12 cellular contexts compared by ENCODE assay signal in the genomic region with DNA sequence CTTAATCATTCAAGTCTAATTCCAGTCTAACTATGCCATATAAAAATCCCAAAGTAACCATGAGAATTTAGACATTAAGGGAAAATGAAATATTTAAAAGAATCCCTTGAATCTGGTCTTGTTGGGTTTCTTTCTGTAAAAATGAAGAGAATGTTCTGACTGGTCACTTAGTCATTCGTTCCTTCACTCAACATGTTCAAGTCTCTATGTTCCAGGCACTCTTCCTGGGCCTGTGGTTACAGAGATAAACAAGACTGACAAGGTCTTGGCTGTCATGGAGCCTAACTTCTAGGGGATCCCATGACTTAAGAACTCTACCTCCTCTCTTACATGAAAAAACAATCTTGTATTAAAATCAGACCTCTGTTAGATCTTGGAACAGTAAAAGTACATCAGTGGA.
A peak's percentile ranks its signal among the peaks of the same experiment; 100 is the strongest.
DNase-seq lines count a peak whose midpoint lies in the region; ATAC-seq and TF ChIP-seq lines count a peak whose summit lies in the region.
"Had no signal": no experiment of that assay in that cellular context is flagged by ENCODE, and none has a peak within 500 bp of the region (broad histone marks: within the 10 kb centered on the region; RNA-seq: fewer than 3 reads in every experiment).

No MANE protein-coding gene starts in this region.

- H2BK15ac ChIP-seq in mesenchymal stem cell (ENCODE audit: low read depth, poor library complexity, severe bottlenecking), result no peak overlapping the region
- H2BK15ac ChIP-seq in H9 (ENCODE audit: low read depth, low read length), result no peak overlapping the region

- H3K4me3 ChIP-seq in AG04450 (ENCODE audit: low read depth, low read length) (no peak overlapping the region), cardiac fibroblast (replicated peaks in 1 of 2; ENCODE audit: low read depth in 2 of 2, low read length in 2 of 2) (no peak overlapping the region), mesenchymal stem cell (ENCODE audit: insufficient read depth in 1 of 2, low read depth in 1 of 2, low read length in 2 of 2) (no peak overlapping the region)
- H3K4me3 ChIP-seq: colonic mucosa, pancreas had no signal

- H4K91ac ChIP-seq in mesenchymal stem cell (ENCODE audit: low read length), result no peak overlapping the region
- no peak overlapping the region for H4K91ac ChIP-seq in H9 (ENCODE audit: insufficient read length, low read depth, low read length)

- H3K9ac ChIP-seq in mesenchymal stem cell (ENCODE audit: low read length), result no peak overlapping the region
- H3K9ac ChIP-seq in H9 (ENCODE audit: extremely low read depth, insufficient read length, low read length), result no peak overlapping the region

- no peaks in the 10 kb centered on the region for H3K36me3 ChIP-seq in mesenchymal stem cell (ENCODE audit: control insufficient read depth in 1 of 2, insufficient read depth in 2 of 2, low read depth in 1 of 2, low read length in 2 of 2)
- H3K36me3 ChIP-seq: colonic mucosa, pancreas had no signal

- POLR2A ChIA-PET in AG04450 (lab: Yijun Ruan, JAX), result no interaction called here

- no peak overlapping the region for H2BK20ac ChIP-seq in H9 (ENCODE audit: low read depth, low read length, poor library complexity, severe bottlenecking)

- H3K27me3 Mint-ChIP-seq in H9 (ENCODE audit: low read depth), result no peaks in the 10 kb centered on the region
- H3K27me3 Mint-ChIP-seq: activated CD8-positive, alpha-beta memory T cell treated with anti-CD3 and anti-CD28 coated beads, Interleukin-2, amount 10 ng/mL, durations not matched to agents 7 days and 5 days had no signal

- no peak overlapping the region for H4K5ac ChIP-seq in H9 (ENCODE audit: insufficient read length, low read depth, low read length)

- H3K18ac ChIP-seq in mesenchymal stem cell (ENCODE audit: low read depth in 1 of 2, low read length in 2 of 2) (no peak overlapping the region), H9 (ENCODE audit: insufficient read length, low read depth, low read length) (no peak overlapping the region)

- no peak overlapping the region for H2BK12ac ChIP-seq in mesenchymal stem cell (ENCODE audit: low read length in 2 of 2)
- no peak overlapping the region for H2BK12ac ChIP-seq in H9 (ENCODE audit: insufficient read length, low read depth, low read length)

- no peaks in the 10 kb centered on the region for H3K9me3 Mint-ChIP-seq in H9
- H3K9me3 Mint-ChIP-seq: CD8-positive, alpha-beta T cell had no signal

- H3K4me2 ChIP-seq in mesenchymal stem cell (ENCODE audit: low read length, poor library complexity, severe bottlenecking) (no peak overlapping the region), H9 (ENCODE audit: insufficient read depth, insufficient read length, low read length) (no peak overlapping the region)

- no peak overlapping the region for H3K27ac ChIP-seq in AG04450 (ENCODE audit: low read depth, low read length)
- peak overlapping the region; percentile 80 for H3K27ac ChIP-seq in mesenchymal stem cell (ENCODE audit: low read length, poor library complexity, severe bottlenecking)
- H3K27ac ChIP-seq in H9 (ENCODE audit: insufficient read length, low read depth, low read length), result no peak overlapping the region
- H3K27ac ChIP-seq: colonic mucosa had no signal

- H3K23ac ChIP-seq in mesenchymal stem cell (ENCODE audit: low read length in 2 of 2) (no peak overlapping the region), H9 (ENCODE audit: insufficient read length, low read depth, low read length) (no peak overlapping the region)

- H3K23me2 ChIP-seq in H9 (ENCODE audit: insufficient read length, low read depth, low read length, poor library complexity, severe bottlenecking), result no peaks in the 10 kb centered on the region

- no peak overlapping the region for H3K56ac ChIP-seq in H9 (ENCODE audit: insufficient read length, low read depth, low read length)

- H3K27me3 ChIP-seq in AG04450 (ENCODE audit: control insufficient read depth, insufficient read depth, low read length), result no peaks in the 10 kb centered on the region
- peaks cover 0 to 22% of the 10 kb centered on the region in 2 experiments for H3K27me3 ChIP-seq in mesenchymal stem cell (ENCODE audit: control insufficient read depth in 1 of 2, insufficient read depth in 1 of 2, low read length in 2 of 2)
- H3K27me3 ChIP-seq in H9 (ENCODE audit: insufficient read depth, low read length), result no peaks in the 10 kb centered on the region
- H3K27me3 ChIP-seq: colonic mucosa, pancreas had no signal

- no peak overlapping the region for H2AFZ ChIP-seq in mesenchymal stem cell (ENCODE audit: low read depth, low read length)
- H2AFZ ChIP-seq in H9 (ENCODE audit: low read length), result no peak overlapping the region

- DNase-seq in AG04450 (ENCODE audit: low read depth, low spot score) (peak; percentile 83), LHCN-M2 (ENCODE audit: low read depth) (peak; percentile 97), cardiac fibroblast (ENCODE audit: low read depth in 2 of 2) (peak; percentile 91 to 97), mesenchymal stem cell (peak; percentile 91), H9 (no peak), midbrain (lab: John Stamatoyannopoulos, UW) (no peak), NCI-H2227 (lab: John Stamatoyannopoulos, UW; ENCODE audit: unreplicated experiment) (no peak)
- DNase-seq: activated CD8-positive, alpha-beta memory T cell treated with anti-CD3 and anti-CD28 coated beads, Interleukin-2, amount 10 ng/mL, durations not matched to agents 7 days and 5 days; CD8-positive, alpha-beta T cell; colonic mucosa; pancreas had no signal

- peaks cover 7 to 11% of the 10 kb centered on the region in 2 experiments for H3K4me1 Mint-ChIP-seq in H9
- H3K4me1 Mint-ChIP-seq: activated CD8-positive, alpha-beta memory T cell treated with anti-CD3 and anti-CD28 coated beads, Interleukin-2, amount 10 ng/mL, durations not matched to agents 7 days and 5 days had no signal

- no peak for ATAC-seq in HG03439 (IDR thresholded peaks at IDR 0.05; ENCODE audit: unreplicated experiment)
- ATAC-seq: activated CD8-positive, alpha-beta memory T cell treated with anti-CD3 and anti-CD28 coated beads, Interleukin-2, amount 10 ng/mL, durations not matched to agents 7 days and 5 days; CD8-positive, alpha-beta T cell had no signal

- 0% methylated on average over 1 of the region's 1 CpG for WGBS in mesenchymal stem cell
- WGBS in H9 (ENCODE audit: extremely low coverage, insufficient read length, low lambda C conversion rate), result no CpG with 5 or more reads among the region's 1 CpG

- H2AK5ac ChIP-seq in mesenchymal stem cell (ENCODE audit: low read length, severe bottlenecking) (peak overlapping the region; percentile 58), H9 (ENCODE audit: insufficient read length, low read length) (no peak overlapping the region)

- no peaks in the 10 kb centered on the region for H3K79me1 ChIP-seq in mesenchymal stem cell (replicated peaks; ENCODE audit: low read length, poor library complexity, severe bottlenecking)
- no peaks in the 10 kb centered on the region for H3K79me1 ChIP-seq in H9 (ENCODE audit: insufficient read depth, low read depth, low read length, poor library complexity, severe bottlenecking)

- H3K9me3 ChIP-seq in AG04450 (ENCODE audit: control insufficient read depth, insufficient read depth, low read length) (no peaks in the 10 kb centered on the region), mesenchymal stem cell (ENCODE audit: control insufficient read depth, low read length) (no peaks in the 10 kb centered on the region), H9 (ENCODE audit: control insufficient read depth, low read depth, low read length) (no peaks in the 10 kb centered on the region)
- H3K9me3 ChIP-seq: colonic mucosa, pancreas had no signal

- H3T11ph ChIP-seq in H9 (ENCODE audit: low read length), result no peak overlapping the region

- no peak overlapping the region for H3K27ac Mint-ChIP-seq in H9
- H3K27ac Mint-ChIP-seq: activated CD8-positive, alpha-beta memory T cell treated with anti-CD3 and anti-CD28 coated beads, Interleukin-2, amount 10 ng/mL, durations not matched to agents 7 days and 5 days; CD8-positive, alpha-beta T cell had no signal

- H4K20me1 ChIP-seq in H9 (ENCODE audit: control insufficient read depth, insufficient read depth, insufficient read length), result no peaks in the 10 kb centered on the region

- H2BK5ac ChIP-seq in mesenchymal stem cell (ENCODE audit: low read depth, low read length, poor library complexity, severe bottlenecking) (no peak overlapping the region), H9 (ENCODE audit: insufficient read length, low read length) (no peak overlapping the region)

- H2BK120ac ChIP-seq in mesenchymal stem cell (ENCODE audit: low read depth, low read length) (no peak overlapping the region), H9 (ENCODE audit: low read depth, low read length, poor library complexity, severe bottlenecking) (no peak overlapping the region)

- no peaks in the 10 kb centered on the region for H3K36me3 Mint-ChIP-seq in H9 (ENCODE audit: insufficient read depth in 1 of 3, low read depth in 3 of 3)
- H3K36me3 Mint-ChIP-seq: activated CD8-positive, alpha-beta memory T cell treated with anti-CD3 and anti-CD28 coated beads, Interleukin-2, amount 10 ng/mL, durations not matched to agents 7 days and 5 days; CD8-positive, alpha-beta T cell had no signal

- H3K14ac ChIP-seq in mesenchymal stem cell (ENCODE audit: low read length in 2 of 2) (no peak overlapping the region), H9 (ENCODE audit: insufficient read depth, low read length) (no peak overlapping the region)

- H3K4me3 Mint-ChIP-seq in H9, result no peak overlapping the region
- H3K4me3 Mint-ChIP-seq: activated CD8-positive, alpha-beta memory T cell treated with anti-CD3 and anti-CD28 coated beads, Interleukin-2, amount 10 ng/mL, durations not matched to agents 7 days and 5 days; CD8-positive, alpha-beta T cell had no signal

- H3K79me2 ChIP-seq in H9 (ENCODE audit: insufficient read depth, low read length), result no peaks in the 10 kb centered on the region

- H3K4ac ChIP-seq in mesenchymal stem cell (ENCODE audit: low read depth in 1 of 2, low read length in 2 of 2), result no peak overlapping the region
- no peak overlapping the region for H3K4ac ChIP-seq in H9 (ENCODE audit: low read depth, low read length)

- H4K8ac ChIP-seq in mesenchymal stem cell (ENCODE audit: low read length), result no peak overlapping the region
- H4K8ac ChIP-seq in H9 (replicated peaks; ENCODE audit: insufficient read length, low read depth, low read length), result no peak overlapping the region

- CTCF ChIA-PET in AG04450 (lab: Charles Lee), result no interaction called here

- H3K4me1 ChIP-seq in mesenchymal stem cell (ENCODE audit: control insufficient read depth, insufficient read depth, low read depth, low read length) (peaks cover 12% of the 10 kb centered on the region), H9 (ENCODE audit: insufficient read depth, low read length) (no peaks in the 10 kb centered on the region)
- H3K4me1 ChIP-seq: colonic mucosa had no signal

- TF ChIP-seq CTCF in AG04450 (IDR thresholded peaks at IDR 0.05; ENCODE audit: low read depth, low read length), result no peak
- TF ChIP-seq CTCF in cardiac fibroblast (IDR thresholded peaks at IDR 0.05; ENCODE audit: low read depth, low read length), result no peak
- no peak for TF ChIP-seq CTCF in H9 (conservative IDR thresholded peaks at IDR 0.05)

Comparison
In these comparisons a context has a peak if more than half of its experiments do, and no peak if none do; other contexts are left out.
1. DNase-seq: peak in AG04450 (single experiment), LHCN-M2 (single experiment), cardiac fibroblast (2 of 2) and mesenchymal stem cell (single experiment); none in H9 (single experiment), midbrain (single experiment) and NCI-H2227 (single experiment).